In the genomic region with DNA sequence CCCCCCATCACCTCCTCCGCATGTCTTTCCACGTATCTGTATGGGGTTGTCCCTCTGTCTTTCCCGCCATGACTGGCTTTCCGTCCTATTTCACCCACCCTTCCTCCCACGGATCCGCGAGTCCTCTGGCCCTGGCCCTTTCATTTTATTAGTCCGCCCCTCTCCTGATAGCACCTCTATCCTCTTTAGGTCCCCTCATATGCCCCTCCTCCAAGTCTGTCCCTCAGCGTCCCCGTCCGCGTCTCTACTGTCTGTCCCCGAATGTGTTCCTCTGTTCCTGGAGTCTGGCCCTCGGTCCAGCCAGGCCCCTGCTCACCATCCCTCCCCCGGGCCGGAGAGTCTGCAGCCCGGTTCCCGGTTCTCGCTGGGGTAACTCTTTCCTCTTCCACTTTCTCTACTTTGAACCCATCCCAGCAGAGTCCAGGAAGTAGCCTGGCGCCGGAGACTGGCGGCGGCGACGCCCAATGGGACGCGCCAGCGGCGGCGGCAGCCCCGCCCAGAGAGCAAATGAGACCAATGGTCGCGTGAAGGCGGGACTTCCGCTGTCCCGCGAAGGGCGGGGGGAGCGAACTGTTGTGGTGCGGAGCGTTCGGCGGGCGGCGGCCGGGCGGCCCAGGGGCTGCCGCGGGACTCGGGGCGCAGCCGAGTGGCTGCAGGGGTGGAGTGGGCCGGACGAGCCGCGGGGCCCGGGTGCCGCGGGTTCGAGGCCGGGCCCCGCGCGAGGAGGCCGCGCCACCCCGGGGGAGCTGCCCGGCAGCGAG, we compare ENCODE assay signal across 1 cellular context.
TF ChIP-seq lines count a peak whose summit lies in the region.

A gene with protein sequence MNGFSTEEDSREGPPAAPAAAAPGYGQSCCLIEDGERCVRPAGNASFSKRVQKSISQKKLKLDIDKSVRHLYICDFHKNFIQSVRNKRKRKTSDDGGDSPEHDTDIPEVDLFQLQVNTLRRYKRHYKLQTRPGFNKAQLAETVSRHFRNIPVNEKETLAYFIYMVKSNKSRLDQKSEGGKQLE (plus strand): TSS at position 576 of the 761 bp plus-strand sequence. CDS start 608 bp downstream, outside the sequence.

TF ChIP-seq in HEK293, 187 proteins besides CTCF, POLR2A, EP300 and RAD21 (continued from another document and continues in another):
- TF ChIP-seq ZNF548 (tag by site-specific recombination; IDR thresholded peaks at IDR 0.05) (no peak), ZNF488 (tag by site-specific recombination; IDR thresholded peaks at IDR 0.05) (no peak), ZNF223 (tag by site-specific recombination; IDR thresholded peaks at IDR 0.05) (no peak), RBAK (tag by site-specific recombination; IDR thresholded peaks at IDR 0.05) (no peak), ZNF354C (tag by site-specific recombination; IDR thresholded peaks at IDR 0.05; ENCODE audit: borderline replicate concordance, low read depth) (no peak), ZNF274 (IDR thresholded peaks at IDR 0.05; ENCODE audit: low read length) (no peak), ZNF274 (tag by site-specific recombination; IDR thresholded peaks at IDR 0.05; ENCODE audit: borderline replicate concordance) (no peak), FEZF1 (tag by site-specific recombination; IDR thresholded peaks at IDR 0.05) (no peak), ZNF521 (tag by site-specific recombination; IDR thresholded peaks at IDR 0.05) (no peak), ZEB2 (tag by site-specific recombination; IDR thresholded peaks at IDR 0.05) (no peak; the same call in 1 of the 2 replicates), ZNF549 (tag by site-specific recombination; IDR thresholded peaks at IDR 0.05) (no peak), ZNF211 (tag by site-specific recombination; IDR thresholded peaks at IDR 0.05; ENCODE audit: low read depth) (no peak), ZNF184 (tag by site-specific recombination; IDR thresholded peaks at IDR 0.05) (no peak), ZNF423 (tag by site-specific recombination; IDR thresholded peaks at IDR 0.05) (no peak), ZNF433 (tag by site-specific recombination; IDR thresholded peaks at IDR 0.05; ENCODE audit: low read depth) (no peak), ZFP41 (tag by site-specific recombination; IDR thresholded peaks at IDR 0.05; ENCODE audit: borderline replicate concordance) (no peak), ZNF555 (tag by site-specific recombination; conservative IDR thresholded peaks at IDR 0.05) (no peak), ZNF391 (tag by site-specific recombination; IDR thresholded peaks at IDR 0.05; ENCODE audit: borderline replicate concordance, low read depth) (0 out of 2 replicates have a peak, but pooled peaks have one; percentile 14), ZNF585B (tag by site-specific recombination; IDR thresholded peaks at IDR 0.05) (no peak), ZBTB17 (tag by site-specific recombination; IDR thresholded peaks at IDR 0.05) (peak; percentile 63), HOXD13 (CRISPR knock-in tag; IDR thresholded peaks at IDR 0.05; ENCODE audit: borderline replicate concordance) (no peak), SCRT2 (tag by site-specific recombination; IDR thresholded peaks at IDR 0.05) (no peak), ZNF777 (tag by site-specific recombination; IDR thresholded peaks at IDR 0.05; ENCODE audit: borderline replicate concordance) (no peak; the same call in 1 of the 2 replicates), WT1 (tag by site-specific recombination; IDR thresholded peaks at IDR 0.05) (peak; percentile 27; the same call in 1 of the 2 replicates), SP3 (tag by site-specific recombination; IDR thresholded peaks at IDR 0.05) (peak; percentile 64; the same call in 1 of the 2 replicates), ZBTB1 (tag by site-specific recombination; IDR thresholded peaks at IDR 0.05) (no peak), SALL2 (tag by site-specific recombination; IDR thresholded peaks at IDR 0.05; ENCODE audit: borderline replicate concordance) (no peak), KLF8 (tag by site-specific recombination; IDR thresholded peaks at IDR 0.05) (no peak), TCF7L2 (IDR thresholded peaks at IDR 0.05; ENCODE audit: borderline replicate concordance, low read depth, low read length) (no peak), ZNF37A (tag by site-specific recombination; IDR thresholded peaks at IDR 0.05) (no peak), ZNF514 (tag by site-specific recombination; IDR thresholded peaks at IDR 0.05) (no peak), ZNF302 (tag by site-specific recombination; IDR thresholded peaks at IDR 0.05; ENCODE audit: low read depth) (no peak), ZNF394 (tag by site-specific recombination; IDR thresholded peaks at IDR 0.05; ENCODE audit: borderline replicate concordance) (no peak), BCL11B (tag by site-specific recombination; IDR thresholded peaks at IDR 0.05; ENCODE audit: low read depth) (no peak), ZIC2 (tag by site-specific recombination; IDR thresholded peaks at IDR 0.05) (no peak), ZNF530 (tag by site-specific recombination; IDR thresholded peaks at IDR 0.05; ENCODE audit: low read depth) (no peak), ZNF692 (tag by site-specific recombination; IDR thresholded peaks at IDR 0.05) (no peak), INSM2 (tag by site-specific recombination; IDR thresholded peaks at IDR 0.05) (0 out of 2 replicates have a peak, but pooled peaks have one; percentile 15), ZNF558 (tag by site-specific recombination; IDR thresholded peaks at IDR 0.05) (no peak), ZNF76 (tag by site-specific recombination; IDR thresholded peaks at IDR 0.05; ENCODE audit: borderline replicate concordance, low read depth) (peak; percentile 8; the same call in 1 of the 2 replicates), ZNF654 (tag by site-specific recombination; IDR thresholded peaks at IDR 0.05; ENCODE audit: low read depth) (no peak), ZNF792 (tag by site-specific recombination; IDR thresholded peaks at IDR 0.05) (no peak), ZNF677 (tag by site-specific recombination; IDR thresholded peaks at IDR 0.05) (no peak), ZNF701 (tag by site-specific recombination; IDR thresholded peaks at IDR 0.05) (no peak), ZFP69B (tag by site-specific recombination; IDR thresholded peaks at IDR 0.05) (no peak), GLI4 (tag by site-specific recombination; IDR thresholded peaks at IDR 0.05) (0 out of 2 replicates have a peak, but pooled peaks have one; percentile 64), SETDB1 (IDR thresholded peaks at IDR 0.05; ENCODE audit: insufficient read length, low read length) (no peak), ZNF140 (tag by site-specific recombination; IDR thresholded peaks at IDR 0.05) (no peak), ZNF24 (tag by site-specific recombination; IDR thresholded peaks at IDR 0.05) (no peak), GFI1B (tag by site-specific recombination; IDR thresholded peaks at IDR 0.05) (no peak), SP2 (tag by site-specific recombination; IDR thresholded peaks at IDR 0.05) (peak; percentile 95), ZNF341 (tag by site-specific recombination; IDR thresholded peaks at IDR 0.05; ENCODE audit: low read depth) (no peak; the same call in 1 of the 2 replicates), ZFP3 (tag by site-specific recombination; IDR thresholded peaks at IDR 0.05; ENCODE audit: low read depth) (no peak), ZNF785 (tag by site-specific recombination; IDR thresholded peaks at IDR 0.05) (no peak), ZNF248 (tag by site-specific recombination; IDR thresholded peaks at IDR 0.05) (no peak), EGR2 (tag by site-specific recombination; IDR thresholded peaks at IDR 0.05; ENCODE audit: low read depth) (peak; percentile 83), ZNF138 (tag by site-specific recombination; IDR thresholded peaks at IDR 0.05; ENCODE audit: borderline replicate concordance) (no peak), KLF1 (tag by site-specific recombination; IDR thresholded peaks at IDR 0.05) (no peak), ZNF221 (tag by site-specific recombination; IDR thresholded peaks at IDR 0.05; ENCODE audit: borderline replicate concordance) (no peak)
- TF ChIP-seq, protein P1, sequence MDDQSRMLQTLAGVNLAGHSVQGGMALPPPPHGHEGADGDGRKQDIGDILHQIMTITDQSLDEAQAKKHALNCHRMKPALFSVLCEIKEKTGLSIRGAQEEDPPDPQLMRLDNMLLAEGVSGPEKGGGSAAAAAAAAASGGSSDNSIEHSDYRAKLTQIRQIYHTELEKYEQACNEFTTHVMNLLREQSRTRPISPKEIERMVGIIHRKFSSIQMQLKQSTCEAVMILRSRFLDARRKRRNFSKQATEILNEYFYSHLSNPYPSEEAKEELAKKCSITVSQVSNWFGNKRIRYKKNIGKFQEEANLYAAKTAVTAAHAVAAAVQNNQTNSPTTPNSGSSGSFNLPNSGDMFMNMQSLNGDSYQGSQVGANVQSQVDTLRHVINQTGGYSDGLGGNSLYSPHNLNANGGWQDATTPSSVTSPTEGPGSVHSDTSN (CRISPR knock-in tag; IDR thresholded peaks at IDR 0.05): peak; percentile 97
- TF ChIP-seq, protein P2, sequence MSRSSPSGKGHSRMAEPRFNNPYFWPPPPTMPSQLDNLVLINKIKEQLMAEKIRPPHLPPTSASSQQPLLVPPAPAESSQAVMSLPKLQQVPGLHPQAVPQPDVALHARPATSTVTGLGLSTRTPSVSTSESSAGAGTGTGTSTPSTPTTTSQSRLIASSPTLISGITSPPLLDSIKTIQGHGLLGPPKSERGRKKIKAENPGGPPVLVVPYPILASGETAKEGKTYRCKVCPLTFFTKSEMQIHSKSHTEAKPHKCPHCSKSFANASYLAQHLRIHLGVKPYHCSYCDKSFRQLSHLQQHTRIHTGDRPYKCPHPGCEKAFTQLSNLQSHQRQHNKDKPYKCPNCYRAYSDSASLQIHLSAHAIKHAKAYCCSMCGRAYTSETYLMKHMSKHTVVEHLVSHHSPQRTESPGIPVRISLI (tag by site-specific recombination; IDR thresholded peaks at IDR 0.05): no peak
- TF ChIP-seq, protein P3, sequence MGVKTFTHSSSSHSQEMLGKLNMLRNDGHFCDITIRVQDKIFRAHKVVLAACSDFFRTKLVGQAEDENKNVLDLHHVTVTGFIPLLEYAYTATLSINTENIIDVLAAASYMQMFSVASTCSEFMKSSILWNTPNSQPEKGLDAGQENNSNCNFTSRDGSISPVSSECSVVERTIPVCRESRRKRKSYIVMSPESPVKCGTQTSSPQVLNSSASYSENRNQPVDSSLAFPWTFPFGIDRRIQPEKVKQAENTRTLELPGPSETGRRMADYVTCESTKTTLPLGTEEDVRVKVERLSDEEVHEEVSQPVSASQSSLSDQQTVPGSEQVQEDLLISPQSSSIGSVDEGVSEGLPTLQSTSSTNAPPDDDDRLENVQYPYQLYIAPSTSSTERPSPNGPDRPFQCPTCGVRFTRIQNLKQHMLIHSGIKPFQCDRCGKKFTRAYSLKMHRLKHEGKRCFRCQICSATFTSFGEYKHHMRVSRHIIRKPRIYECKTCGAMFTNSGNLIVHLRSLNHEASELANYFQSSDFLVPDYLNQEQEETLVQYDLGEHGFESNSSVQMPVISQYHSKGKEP (tag by site-specific recombination; IDR thresholded peaks at IDR 0.05): no peak
- TF ChIP-seq, protein P4, sequence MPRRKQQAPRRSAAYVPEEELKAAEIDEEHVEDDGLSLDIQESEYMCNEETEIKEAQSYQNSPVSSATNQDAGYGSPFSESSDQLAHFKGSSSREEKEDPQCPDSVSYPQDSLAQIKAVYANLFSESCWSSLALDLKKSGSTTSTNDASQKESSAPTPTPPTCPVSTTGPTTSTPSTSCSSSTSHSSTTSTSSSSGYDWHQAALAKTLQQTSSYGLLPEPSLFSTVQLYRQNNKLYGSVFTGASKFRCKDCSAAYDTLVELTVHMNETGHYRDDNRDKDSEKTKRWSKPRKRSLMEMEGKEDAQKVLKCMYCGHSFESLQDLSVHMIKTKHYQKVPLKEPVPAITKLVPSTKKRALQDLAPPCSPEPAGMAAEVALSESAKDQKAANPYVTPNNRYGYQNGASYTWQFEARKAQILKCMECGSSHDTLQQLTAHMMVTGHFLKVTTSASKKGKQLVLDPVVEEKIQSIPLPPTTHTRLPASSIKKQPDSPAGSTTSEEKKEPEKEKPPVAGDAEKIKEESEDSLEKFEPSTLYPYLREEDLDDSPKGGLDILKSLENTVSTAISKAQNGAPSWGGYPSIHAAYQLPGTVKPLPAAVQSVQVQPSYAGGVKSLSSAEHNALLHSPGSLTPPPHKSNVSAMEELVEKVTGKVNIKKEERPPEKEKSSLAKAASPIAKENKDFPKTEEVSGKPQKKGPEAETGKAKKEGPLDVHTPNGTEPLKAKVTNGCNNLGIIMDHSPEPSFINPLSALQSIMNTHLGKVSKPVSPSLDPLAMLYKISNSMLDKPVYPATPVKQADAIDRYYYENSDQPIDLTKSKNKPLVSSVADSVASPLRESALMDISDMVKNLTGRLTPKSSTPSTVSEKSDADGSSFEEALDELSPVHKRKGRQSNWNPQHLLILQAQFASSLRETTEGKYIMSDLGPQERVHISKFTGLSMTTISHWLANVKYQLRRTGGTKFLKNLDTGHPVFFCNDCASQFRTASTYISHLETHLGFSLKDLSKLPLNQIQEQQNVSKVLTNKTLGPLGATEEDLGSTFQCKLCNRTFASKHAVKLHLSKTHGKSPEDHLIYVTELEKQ (tag by site-specific recombination; IDR thresholded peaks at IDR 0.05; ENCODE audit: borderline replicate concordance): 0 out of 2 replicates have a peak, but pooled peaks have one; percentile 59
